In the genomic region with DNA sequence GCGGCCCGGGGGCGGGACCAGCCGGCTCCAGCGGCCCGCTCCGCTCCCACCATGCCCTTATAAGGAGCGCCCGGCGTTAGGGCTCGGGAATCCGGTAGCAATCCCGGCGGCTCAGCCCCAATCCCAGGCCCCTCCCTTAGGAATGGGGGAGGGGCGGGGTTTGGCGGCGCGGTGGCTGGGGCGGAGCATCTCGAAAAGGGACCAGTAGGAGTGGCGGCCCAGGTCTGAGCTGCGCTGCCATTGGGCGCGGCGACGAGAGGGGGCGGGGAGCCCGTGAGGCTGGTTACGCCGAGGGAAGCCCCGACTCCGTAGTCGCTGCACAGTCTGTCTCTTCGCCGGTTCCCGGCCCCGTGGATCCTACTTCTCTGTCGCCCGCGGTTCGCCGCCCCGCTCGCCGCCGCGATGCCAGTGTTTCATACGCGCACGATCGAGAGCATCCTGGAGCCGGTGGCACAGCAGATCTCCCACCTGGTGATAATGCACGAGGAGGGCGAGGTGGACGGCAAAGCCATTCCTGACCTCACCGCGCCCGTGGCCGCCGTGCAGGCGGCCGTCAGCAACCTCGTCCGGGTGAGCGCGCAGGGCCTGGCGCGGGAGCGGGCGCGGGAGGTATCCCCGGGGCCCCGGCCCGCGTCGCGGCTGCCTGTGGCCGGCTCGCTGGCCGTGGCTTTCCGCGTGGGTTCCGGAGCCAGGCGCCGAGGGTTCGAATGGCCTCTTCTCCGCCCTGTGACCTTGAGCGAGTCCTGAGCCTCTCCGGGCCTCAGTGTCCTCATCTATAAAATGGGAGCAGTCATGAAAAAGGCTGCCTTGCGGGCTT, we compare ENCODE assay signal across 8 cellular contexts. TPM values are rescaled to one million over a fixed set of nuclear protein-coding genes. Genes with fewer than 3 reads are reported as not detected.
A peak's percentile ranks its signal among the peaks of the same experiment; 100 is the strongest.
DNase-seq lines count a peak whose midpoint lies in the region; ATAC-seq lines count a peak whose summit lies in the region.

A gene (plus strand): TSS at position 311 of the 817 bp plus-strand sequence. CDS start 92 bp downstream, at position 403.

- peaks cover 64% of the 10 kb centered on the region for H3K4me1 Mint-ChIP-seq in activated CD4-positive, alpha-beta T cell treated with anti-CD3 and anti-CD28 coated beads, Interleukin-2, amount 10 ng/mL, durations not matched to agents 7 days and 5 days

- DNase-seq in NCI-H69 (lab: John Stamatoyannopoulos, UW): peak; percentile 97
- peak; percentile 96 for DNase-seq in activated CD4-positive, alpha-beta T cell treated with anti-CD3 and anti-CD28 coated beads, Interleukin-2, amount 10 ng/mL, durations not matched to agents 7 days and 5 days
- peak; percentile 96 for DNase-seq in cortex of kidney (lab: John Stamatoyannopoulos, UW)
- DNase-seq in left kidney (ENCODE audit: low read depth, low spot score): peak; percentile 99
- DNase-seq in stimulated activated CD4-positive, alpha-beta T cell treated with anti-CD3 and anti-CD28 coated beads, Interleukin-2, amount 100 ng/mL, for 24 hours: peak; percentile 96 to 97

- H3K27me3 Mint-ChIP-seq in activated CD4-positive, alpha-beta T cell treated with anti-CD3 and anti-CD28 coated beads, Interleukin-2, amount 10 ng/mL, durations not matched to agents 7 days and 5 days: no peaks in the 10 kb centered on the region

- CTCF ChIA-PET in activated CD4-positive, alpha-beta T cell treated with anti-CD3 and anti-CD28 coated beads, Interleukin-2, amount 10 ng/mL, durations not matched to agents 7 days and 5 days (lab: Charles Lee): interaction anchor here (1.0 to 1.3 kb wide), 3 partner anchors 13 to 119 kb away, joined by 3 to 4 read pairs (median 3); no protein-coding TSS in a partner anchor

- H3K27ac ChIP-seq in BLaER1: peak within 1 kb of the TSS; percentile 84

- H3K4me3 ChIP-seq in BLaER1: peak within 1 kb of the TSS; percentile 93

- ATAC-seq in GM19328 (IDR thresholded peaks at IDR 0.05; ENCODE audit: unreplicated experiment): peak; percentile 99
- peak; percentile 94 for ATAC-seq in HG03520 (IDR thresholded peaks at IDR 0.05; ENCODE audit: unreplicated experiment)

- H3K9me3 Mint-ChIP-seq in activated CD4-positive, alpha-beta T cell treated with anti-CD3 and anti-CD28 coated beads, Interleukin-2, amount 10 ng/mL, durations not matched to agents 7 days and 5 days: no peaks in the 10 kb centered on the region

- H3K36me3 ChIP-seq in BLaER1: peaks cover 9% of the 10 kb centered on the region; the same call in 1 of the 2 replicates

- peaks cover 28% of the 10 kb centered on the region for H3K36me3 Mint-ChIP-seq in activated CD4-positive, alpha-beta T cell treated with anti-CD3 and anti-CD28 coated beads, Interleukin-2, amount 10 ng/mL, durations not matched to agents 7 days and 5 days (ENCODE audit: low read depth)

- H4K20me1 ChIP-seq in BLaER1: peaks cover 20% of the 10 kb centered on the region

- no peaks in the 10 kb centered on the region for H3K27me3 ChIP-seq in BLaER1

- peak within 1 kb of the TSS; percentile 97 for H3K4me3 Mint-ChIP-seq in activated CD4-positive, alpha-beta T cell treated with anti-CD3 and anti-CD28 coated beads, Interleukin-2, amount 10 ng/mL, durations not matched to agents 7 days and 5 days

- H3K4me1 ChIP-seq in BLaER1: peaks cover 60% of the 10 kb centered on the region

- POLR2A ChIA-PET in activated CD4-positive, alpha-beta T cell treated with anti-CD3 and anti-CD28 coated beads, Interleukin-2, amount 10 ng/mL, durations not matched to agents 7 days and 5 days (lab: Charles Lee): interaction anchor here (0.7 kb wide), 3 partner anchors 50 to 225 kb away, joined by 3 to 5 read pairs (median 3); no protein-coding TSS in a partner anchor

- H3K9ac ChIP-seq in BLaER1: peak within 1 kb of the TSS; percentile 90

- peak within 1 kb of the TSS; percentile 98 for H3K27ac Mint-ChIP-seq in activated CD4-positive, alpha-beta T cell treated with anti-CD3 and anti-CD28 coated beads, Interleukin-2, amount 10 ng/mL, durations not matched to agents 7 days and 5 days

- peak within 1 kb of the TSS; percentile 94 for H3K4me2 ChIP-seq in BLaER1

- no peaks in the 10 kb centered on the region for H3K9me3 ChIP-seq in BLaER1

RNA-seq across cellular contexts. Expression of the gene that starts here (rescaled TPM):
- total RNA-seq in activated CD4-positive, alpha-beta T cell treated with anti-CD3 and anti-CD28 coated beads, Interleukin-2, amount 10 ng/mL, durations not matched to agents 7 days and 5 days: 10 to 100 TPM; 75.5 to 86.4 TPM

Comparison
In these comparisons a context has a peak if more than half of its experiments do, and no peak if none do; other contexts are left out.
1. Peak in every context shown above with its lines: DNase-seq, ATAC-seq, H3K4me3 ChIP-seq and H3K27ac ChIP-seq.